8 cellular contexts compared by ENCODE assay signal in genomic region chr13:94712287-94712811, GRCh38. TPM values are rescaled to one million over a fixed set of nuclear protein-coding genes. Genes with fewer than 3 reads are reported as not detected.
DNase-seq lines count a peak whose midpoint lies in the region; ATAC-seq, FAIRE-seq and TF ChIP-seq lines count a peak whose summit lies in the region.

Gene SOX21 (minus strand): TSS chr13:94712545. CDS start chr13:94712049, 496 bp downstream.

- H3K4me3 ChIP-seq in epithelial cell of esophagus (ENCODE audit: low read length) (peak within 1 kb of the TSS; percentile 45), psoas muscle (peak within 1 kb of the TSS; percentile 58)

- DNase-seq in OCI-M1 (lab: John Stamatoyannopoulos, UW) (peak; percentile 86), epithelial cell of esophagus (ENCODE audit: low read depth) (peak; percentile 33), psoas muscle (no peak), RCC 7860 (ENCODE audit: low spot score) (no peak), ACHN (no peak), urothelium cell line (ENCODE audit: low spot score) (no peak)

- H3K4me1 ChIP-seq in psoas muscle, result peaks cover 6% of the 10 kb centered on the region

- no peaks in the 10 kb centered on the region for H3K36me3 ChIP-seq in psoas muscle (ENCODE audit: insufficient read depth in 1 of 2, low read depth in 1 of 2)

- no peaks in the 10 kb centered on the region for H3K9me3 ChIP-seq in psoas muscle

- H3K27me3 ChIP-seq in psoas muscle (ENCODE audit: insufficient read depth in 3 of 3, low read length in 2 of 3), result peaks cover 0 to 86% (median 38%) of the 10 kb centered on the region in 3 donors

- ATAC-seq in GM19035 (IDR thresholded peaks at IDR 0.05; ENCODE audit: unreplicated experiment), result peak; percentile 12
- ATAC-seq in psoas muscle, result peak in 2 of 4 donors; percentile 16 to 40
- no peak for ATAC-seq in HG03432 (IDR thresholded peaks at IDR 0.05; ENCODE audit: unreplicated experiment)

- WGBS in psoas muscle, 3 donors, result 0 to 1% (median 1%) methylated on average over 36 to 38 of the region's 38 CpGs

- intact Hi-C loops in psoas muscle (cut with DNase I), result no loop called here

- in situ Hi-C loops in ACHN (cut with HindIII; ENCODE audit: low pct_ligation_motif_present, low pct_unique_long_range_greater_than_20kb, low sequenced_read_pairs), result no loop called here

- no peak for FAIRE-seq in RCC 7860 (lab: Jason Lieb, UNC)
- no peak for FAIRE-seq in urothelium cell line (lab: Jason Lieb, UNC)

- no peak for TF ChIP-seq CTCF in epithelial cell of esophagus (IDR thresholded peaks at IDR 0.05; ENCODE audit: insufficient read depth, low read depth, low read length, missing control alignments)
- no peak for TF ChIP-seq CTCF in psoas muscle (IDR thresholded peaks at IDR 0.05)

- H3K27ac ChIP-seq in psoas muscle, result no peak within 1 kb of the TSS

RNA-seq across cellular contexts. Expression of gene SOX21, which starts in this region (rescaled TPM):
- total RNA-seq in psoas muscle, result not detected
- not detected for polyA plus RNA-seq in psoas muscle

Comparison
In these comparisons a context has a peak if more than half of its experiments do, and no peak if none do; other contexts are left out.
1. DNase-seq: peak in OCI-M1 (single experiment) and epithelial cell of esophagus (single experiment); none in psoas muscle (0 of 2), RCC 7860 (single experiment), ACHN (single experiment) and urothelium cell line (single experiment).